In genomic region chr1:150619576-150620509, GRCh38 we compare ENCODE assay signal across 1 cellular context.
TF ChIP-seq lines count a peak whose summit lies in the region.

No MANE protein-coding gene starts in this region.

TF ChIP-seq in K562, 482 proteins besides CTCF, POLR2A, EP300 and RAD21 (continued from another document and continues in another):
- TF ChIP-seq POLR2AphosphoS2 (IDR thresholded peaks at IDR 0.05; ENCODE audit: low read length) (peak; percentile 94), BDP1 (IDR thresholded peaks at IDR 0.05; ENCODE audit: insufficient read depth, insufficient read length) (no peak), E2F5 (CRISPR knock-in tag; IDR thresholded peaks at IDR 0.05) (no peak), TCF3 (CRISPR knock-in tag; IDR thresholded peaks at IDR 0.05) (peak; percentile 88), ASH1L (IDR thresholded peaks at IDR 0.05; ENCODE audit: borderline replicate concordance, low read depth, partially characterized antibody) (no peak), ZNF592 (IDR thresholded peaks at IDR 0.05) (peak; percentile 93; the same call in 1 of the 2 replicates), MTA1 (IDR thresholded peaks at IDR 0.05; ENCODE audit: borderline replicate concordance) (peak; percentile 78; the same call in 1 of the 2 replicates), DLX4 (CRISPR knock-in tag; IDR thresholded peaks at IDR 0.05) (no peak), ZNF121 (CRISPR knock-in tag; conservative IDR thresholded peaks at IDR 0.05) (no peak), MAX (CRISPR knock-in tag; IDR thresholded peaks at IDR 0.05) (no peak), USF1 (CRISPR knock-in tag; IDR thresholded peaks at IDR 0.05) (no peak), SAP30 (IDR thresholded peaks at IDR 0.05; ENCODE audit: borderline replicate concordance, insufficient read depth, low read depth, low read length, poor library complexity, severe bottlenecking) (no peak), E2F8 (IDR thresholded peaks at IDR 0.05; ENCODE audit: low read depth, partially characterized antibody) (peak; percentile 75), ZNF263 (CRISPR knock-in tag; IDR thresholded peaks at IDR 0.05; ENCODE audit: borderline replicate concordance) (no peak), ZBTB26 (CRISPR knock-in tag; IDR thresholded peaks at IDR 0.05) (no peak), ZNF354B (CRISPR knock-in tag; IDR thresholded peaks at IDR 0.05) (no peak), STAT6 (CRISPR knock-in tag; IDR thresholded peaks at IDR 0.05) (no peak), RBBP5 (IDR thresholded peaks at IDR 0.05; ENCODE audit: borderline replicate concordance, insufficient read depth, low read length, poor library complexity, severe bottlenecking) (no peak), SNRNP70 (optimal IDR thresholded peaks at IDR 0.05; ENCODE audit: low read depth, low read length) (no peak), AFF4 (CRISPR knock-in tag; IDR thresholded peaks at IDR 0.05) (no peak), NFXL1 (CRISPR knock-in tag; IDR thresholded peaks at IDR 0.05) (no peak), BCL6 (CRISPR knock-in tag; IDR thresholded peaks at IDR 0.05) (no peak), ZFP1 (CRISPR knock-in tag; IDR thresholded peaks at IDR 0.05) (no peak), NR1H2 (CRISPR knock-in tag; IDR thresholded peaks at IDR 0.05) (no peak), DIDO1 (tag; IDR thresholded peaks at IDR 0.05; ENCODE audit: low read depth) (no peak), KLF1 (tag; IDR thresholded peaks at IDR 0.05) (no peak), ZNF695 (CRISPR knock-in tag; IDR thresholded peaks at IDR 0.05) (no peak), BCLAF1 (IDR thresholded peaks at IDR 0.05; ENCODE audit: borderline replicate concordance in 1 of 2, control insufficient read depth in 1 of 2, low read depth in 2 of 2, low read length in 1 of 2) (0 out of 4 replicates have a peak, but pooled peaks of 1 of the 2 experiments have one; percentile 80), GTF2F1 (IDR thresholded peaks at IDR 0.05; ENCODE audit: low read depth, low read length) (no peak), ZNF589 (CRISPR knock-in tag; IDR thresholded peaks at IDR 0.05; ENCODE audit: low read depth) (0 out of 2 replicates have a peak, but pooled peaks have one; percentile 36), SMARCA4 (IDR thresholded peaks at IDR 0.05) (peak; percentile 95), SRF (CRISPR knock-in tag; IDR thresholded peaks at IDR 0.05) (peak in 1 of 2 experiments; percentile 78; a peak in 1 of 4 replicates), FOSL1 (tag; conservative IDR thresholded peaks at IDR 0.05) (peak; percentile 51), SNAPC5 (CRISPR knock-in tag; IDR thresholded peaks at IDR 0.05) (no peak), EWSR1 (IDR thresholded peaks at IDR 0.05; ENCODE audit: borderline replicate concordance, low read depth, partially characterized antibody) (peak; percentile 51), TCF7L2 (IDR thresholded peaks at IDR 0.05; ENCODE audit: low read depth, low read length) (no peak), ZBTB17 (CRISPR knock-in tag; IDR thresholded peaks at IDR 0.05) (no peak), BACH1 (tag; IDR thresholded peaks at IDR 0.05) (no peak), ZSCAN32 (CRISPR knock-in tag; IDR thresholded peaks at IDR 0.05) (no peak), ESRRB (CRISPR knock-in tag; IDR thresholded peaks at IDR 0.05; ENCODE audit: borderline replicate concordance) (no peak), HDAC3 (IDR thresholded peaks at IDR 0.05; ENCODE audit: borderline replicate concordance, partially characterized antibody) (peak; percentile 86), DACH1 (IDR thresholded peaks at IDR 0.05; ENCODE audit: partially characterized antibody) (peak; percentile 90), CBFA2T3 (IDR thresholded peaks at IDR 0.05) (peak; percentile 96)
